20 cellular contexts compared by ENCODE assay signal in the genomic region with DNA sequence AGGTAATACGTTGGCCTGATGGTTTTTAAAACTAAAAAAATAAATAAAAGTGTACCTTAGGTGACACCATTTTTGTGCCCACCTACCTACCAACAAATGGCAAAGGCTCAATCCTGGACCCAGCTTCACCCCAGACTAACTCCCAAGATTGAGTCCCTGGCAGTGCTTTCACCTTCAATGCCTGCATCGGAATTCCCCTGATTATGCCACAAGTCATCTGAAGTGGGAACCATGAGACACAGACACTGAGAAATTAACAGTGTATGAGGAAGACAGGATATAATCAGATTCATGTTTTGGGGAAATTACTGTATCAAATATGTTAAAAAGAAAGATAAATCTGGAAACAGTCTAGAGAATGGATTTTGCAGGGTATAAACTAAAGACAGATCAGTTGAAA. TPM values are rescaled to one million over a fixed set of nuclear protein-coding genes. Genes with fewer than 3 reads are reported as not detected.
DNase-seq lines count a peak whose midpoint lies in the region; ATAC-seq, FAIRE-seq and TF ChIP-seq lines count a peak whose summit lies in the region.
"Had no signal": no experiment of that assay in that cellular context is flagged by ENCODE, and none has a peak within 500 bp of the region (broad histone marks: within the 10 kb centered on the region; RNA-seq: fewer than 3 reads in every experiment).

No MANE protein-coding gene starts in this region.

- no peaks in the 10 kb centered on the region for H3K9me3 Mint-ChIP-seq in GM23338

- no peak overlapping the region for H3K4me3 Mint-ChIP-seq in GM23338
- H3K4me3 Mint-ChIP-seq: CD4-positive, alpha-beta memory T cell had no signal

- H3K4me2 ChIP-seq in SK-N-SH, result peak overlapping the region; percentile 4; the same call in 1 of the 2 replicates
- H3K4me2 ChIP-seq in GM23338, result no peak overlapping the region
- no peak overlapping the region for H3K4me2 ChIP-seq in HepG2 (ENCODE audit: low read depth, low read length)

- H3K4me3 ChIP-seq in SK-N-SH (ENCODE audit: low read depth in 2 of 2, low read length in 1 of 2), result no peak overlapping the region; a peak in 1 of 4 replicates
- H3K4me3 ChIP-seq in choroid plexus epithelial cell (ENCODE audit: low read depth, low read length), result no peak overlapping the region
- no peak overlapping the region for H3K4me3 ChIP-seq in GM23338
- no peak overlapping the region for H3K4me3 ChIP-seq in HepG2 (replicated peaks in 1 of 3; ENCODE audit: insufficient read depth in 1 of 3, low read depth in 2 of 3, low read length in 3 of 3)
- H3K4me3 ChIP-seq: SJCRH30 had no signal

- no peak for DNase-seq in SK-N-SH
- DNase-seq in choroid plexus epithelial cell (ENCODE audit: low read depth), result peak; percentile 36
- no peak for DNase-seq in GM23338 (ENCODE audit: low spot score)
- no peak for DNase-seq in hypothalamus (lab: John Stamatoyannopoulos, UW)
- DNase-seq in amniotic stem cell (lab: John Stamatoyannopoulos, UW), result no peak
- DNase-seq in HepG2 (ENCODE audit: low spot score), result no peak
- DNase-seq: BE2C; CD4-positive, alpha-beta memory T cell; KG1; NCI-H1092 treated with DMSO at 0.1 percent for 48 hours; NCI-H2081 treated with DMSO at 0.1 percent for 48 hours; NCI-H510A; NCI-H774; PC-3; SJCRH30 had no signal

- TF ChIP-seq CTCF in SK-N-SH (IDR thresholded peaks at IDR 0.05) (no peak), choroid plexus epithelial cell (conservative IDR thresholded peaks at IDR 0.05; ENCODE audit: low read depth, low read length) (no peak), GM23338 (conservative IDR thresholded peaks at IDR 0.05; ENCODE audit: low read depth in 2 of 2) (no peak), HepG2 (CRISPR knock-in tag; IDR thresholded peaks at IDR 0.05) (no peak)

- no peaks in the 10 kb centered on the region for H4K20me1 ChIP-seq in SK-N-SH (ENCODE audit: insufficient read depth)
- H4K20me1 ChIP-seq in GM23338 (replicated peaks; ENCODE audit: insufficient read depth), result no peaks in the 10 kb centered on the region
- H4K20me1 ChIP-seq in HepG2 (ENCODE audit: insufficient read depth, low read length), result no peaks in the 10 kb centered on the region

- no peaks in the 10 kb centered on the region for H3K36me3 Mint-ChIP-seq in GM23338 (ENCODE audit: low read depth)
- H3K36me3 Mint-ChIP-seq: CD4-positive, alpha-beta memory T cell had no signal

- no peak for TF ChIP-seq POLR2A in HepG2 (IDR thresholded peaks at IDR 0.05; ENCODE audit: insufficient read depth in 1 of 2, low read depth in 2 of 2, low read length in 2 of 2)

- no peak for FAIRE-seq in HepG2 (lab: Jason Lieb, UNC)
- FAIRE-seq: H1 had no signal

- H3K4me1 ChIP-seq in SK-N-SH (ENCODE audit: control insufficient read depth in 1 of 2, insufficient read depth in 2 of 2, low read depth in 1 of 2, low read length in 1 of 2) (no peaks in the 10 kb centered on the region), GM23338 (ENCODE audit: insufficient read depth) (no peaks in the 10 kb centered on the region), HepG2 (ENCODE audit: insufficient read depth, low read length) (peaks cover 8% of the 10 kb centered on the region; the same call in 1 of the 2 replicates)
- H3K4me1 ChIP-seq: BE2C, SJCRH30 had no signal

- no peak overlapping the region for H2AFZ ChIP-seq in SK-N-SH (ENCODE audit: low read depth)
- H2AFZ ChIP-seq in GM23338, result no peak overlapping the region
- no peak overlapping the region for H2AFZ ChIP-seq in HepG2 (ENCODE audit: low read length)

- intact Hi-C loops in HepG2 (cut with micrococcal nuclease; ENCODE audit: unreplicated experiment), result no loop called here

- no peak overlapping the region for H3K27ac Mint-ChIP-seq in GM23338
- H3K27ac Mint-ChIP-seq: CD4-positive, alpha-beta memory T cell had no signal

- WGBS in SK-N-SH (ENCODE audit: low lambda C conversion rate), result 17% methylated on average over 2 of the region's 2 CpGs
- 20% methylated on average over 2 of the region's 2 CpGs for WGBS in HepG2 (ENCODE audit: low lambda C conversion rate)

- peaks cover 7% of the 10 kb centered on the region; the same call in 1 of the 2 replicates for H3K27me3 ChIP-seq in SK-N-SH (ENCODE audit: insufficient read depth)
- H3K27me3 ChIP-seq in GM23338 (ENCODE audit: insufficient read depth), result no peaks in the 10 kb centered on the region
- H3K27me3 ChIP-seq in HepG2 (ENCODE audit: control insufficient read depth in 1 of 2, insufficient read depth in 2 of 2, low read length in 2 of 2), result no peaks in the 10 kb centered on the region; a peak in 1 of 5 replicates
- H3K27me3 ChIP-seq: BE2C, SJCRH30 had no signal

- CTCF ChIA-PET in SK-N-SH (lab: Yijun Ruan, JAX) (no interaction called here), HepG2 (lab: Yijun Ruan, JAX; ENCODE audit: low intra/inter-chr PET ratio, low total read pairs) (no interaction called here)

- H3K27me3 Mint-ChIP-seq in GM23338 (ENCODE audit: insufficient read depth, low read depth, poor library complexity), result peaks cover 2% of the 10 kb centered on the region

- H3K9ac ChIP-seq in SK-N-SH, result no peak overlapping the region
- no peak overlapping the region for H3K9ac ChIP-seq in HepG2 (ENCODE audit: insufficient read depth, low read depth, low read length)

- no peaks in the 10 kb centered on the region for H3F3A ChIP-seq in SK-N-SH (replicated peaks; ENCODE audit: insufficient read depth)
- H3F3A ChIP-seq in GM23338 (replicated peaks; ENCODE audit: low read depth), result no peaks in the 10 kb centered on the region

- H3K4me1 Mint-ChIP-seq in GM23338, result 0 out of 3 replicates have a peak, but pooled peaks cover 2% of the 10 kb centered on the region
- H3K4me1 Mint-ChIP-seq: CD4-positive, alpha-beta memory T cell had no signal

- no peak overlapping the region for H3K27ac ChIP-seq in SK-N-SH (ENCODE audit: low read depth in 2 of 2, low read length in 1 of 2)
- no peak overlapping the region for H3K27ac ChIP-seq in GM23338 (ENCODE audit: low read depth)
- no peak overlapping the region for H3K27ac ChIP-seq in HepG2 (ENCODE audit: extremely low read length, insufficient read depth, low read length)
- H3K27ac ChIP-seq: 22Rv1, SJCRH30 had no signal

- no peaks in the 10 kb centered on the region for H3K9me2 ChIP-seq in SK-N-SH
- no peaks in the 10 kb centered on the region for H3K9me2 ChIP-seq in GM23338 (ENCODE audit: insufficient read depth)

- POLR2A ChIA-PET in SK-N-SH (lab: Yijun Ruan, JAX) (no interaction called here), HepG2 (lab: Yijun Ruan, JAX) (no interaction called here)

- TF ChIP-seq RAD21 in SK-N-SH (IDR thresholded peaks at IDR 0.05; ENCODE audit: low read length) (no peak), HepG2 (CRISPR knock-in tag; IDR thresholded peaks at IDR 0.05) (no peak)

- in situ Hi-C loops in HepG2 (cut with HindIII; ENCODE audit: extremely low pct_ligation_motif_present, low pct_unique_long_range_greater_than_20kb), result no loop called here

- H3K9me3 ChIP-seq in SK-N-SH, result no peaks in the 10 kb centered on the region
- no peaks in the 10 kb centered on the region for H3K9me3 ChIP-seq in HepG2 (ENCODE audit: low read length)
- H3K9me3 ChIP-seq: BE2C, SJCRH30 had no signal

- no peaks in the 10 kb centered on the region for H3K36me3 ChIP-seq in SK-N-SH (replicated peaks in 1 of 2; ENCODE audit: control insufficient read depth in 1 of 2, insufficient read depth in 2 of 2, low read length in 1 of 2)
- H3K36me3 ChIP-seq in GM23338 (ENCODE audit: insufficient read depth), result no peaks in the 10 kb centered on the region
- no peaks in the 10 kb centered on the region for H3K36me3 ChIP-seq in HepG2 (replicated peaks in 1 of 2; ENCODE audit: control insufficient read depth in 1 of 2, insufficient read depth in 2 of 2, low read length in 2 of 2)
- H3K36me3 ChIP-seq: BE2C, SJCRH30 had no signal

- ATAC-seq in SK-N-SH treated with all-trans-retinoic acid at 6 μM for 48 hours, result no peak
- ATAC-seq in HG03442 (IDR thresholded peaks at IDR 0.05; ENCODE audit: unreplicated experiment), result peak; percentile 72
- no peak for ATAC-seq in GM23338
- ATAC-seq in HepG2, result no peak
- ATAC-seq: PC-3 had no signal

- H3K79me2 ChIP-seq in SK-N-SH (ENCODE audit: insufficient read depth) (no peaks in the 10 kb centered on the region), GM23338 (replicated peaks; ENCODE audit: insufficient read depth) (no peaks in the 10 kb centered on the region), HepG2 (ENCODE audit: insufficient read depth, low read length) (no peaks in the 10 kb centered on the region)

- TF ChIP-seq EP300 in SK-N-SH (IDR thresholded peaks at IDR 0.05; ENCODE audit: borderline replicate concordance in 1 of 2, low read depth in 1 of 2, low read length in 1 of 2), result no peak
- no peak for TF ChIP-seq EP300 in HepG2 (IDR thresholded peaks at IDR 0.05; ENCODE audit: low read depth in 2 of 2, low read length in 2 of 2)
- TF ChIP-seq EP300 in HepG2 (CRISPR knock-in tag; IDR thresholded peaks at IDR 0.05; ENCODE audit: borderline replicate concordance), result no peak

- no TSS peak for BruUV-seq in HepG2 (replicated peaks; lab: Mats Ljungman, UMichigan)

RNA-seq across cellular contexts. Expression of a gene that starts 41.6 kb away (rescaled TPM):
- polyA plus RNA-seq in SK-N-SH (2012; rRNA removed), result 4.6 and 6.8 TPM in 2 replicates
- 6.2 and 6.5 TPM in 2 replicates for polyA plus RNA-seq in SK-N-SH (2012; cell fraction: cytosol; rRNA removed)
- 8.4 and 12.5 TPM in 2 replicates for polyA plus RNA-seq in SK-N-SH (2012; cell fraction: nucleus; rRNA removed)
- 14.0 and 16.8 TPM in 2 replicates for total RNA-seq in GM23338 (2014; rRNA removed; shearing (Covaris generic))
- polyA plus RNA-seq in GM23338 (2016; fragmentation: Nextera tagmentation; extraction: Ambion mirVana), result 5.2 and 6.0 TPM in 2 replicates
- 14.4 and 15.9 TPM in 2 replicates for total RNA-seq in HepG2 (2016; rRNA removed; fragmentation: Illumina TruSeq; extraction: Trizol)
- total RNA-seq in HepG2 (2016; cell fraction: cytosol; rRNA removed; fragmentation: Illumina TruSeq; extraction: Trizol; ENCODE audit: low read depth), result 2.7 and 3.1 TPM in 2 replicates
- total RNA-seq in HepG2 (2016; cell fraction: insoluble cytoplasmic fraction; rRNA removed; fragmentation: Illumina TruSeq; extraction: Trizol), result 14.2 and 15.0 TPM in 2 replicates
- 10.5 and 11.1 TPM in 2 replicates for total RNA-seq in HepG2 (2016; cell fraction: membrane; rRNA removed; fragmentation: Illumina TruSeq; extraction: Trizol)
- 15.9 and 16.7 TPM in 2 replicates for total RNA-seq in HepG2 (2016; cell fraction: nucleus; rRNA removed; fragmentation: Illumina TruSeq; extraction: Trizol)
- polyA plus RNA-seq in HepG2 (2011; rRNA removed), result 5.5 and 8.0 TPM in 2 replicates
- 3.3 and 5.2 TPM in 2 replicates for polyA plus RNA-seq in HepG2 (2011; cell fraction: cytosol; rRNA removed)
- polyA plus RNA-seq in HepG2 (2011; cell fraction: nucleus; rRNA removed), result 5.2 and 7.5 TPM in 2 replicates
- polyA plus RNA-seq in HepG2 (2012), result 5.4 and 9.0 TPM in 2 replicates
- polyA plus RNA-seq in HepG2 (2016; cell fraction: cytosol; fragmentation: Illumina TruSeq; extraction: Trizol; ENCODE audit: low read depth), result 1.7 and 2.0 TPM in 2 replicates
- 13.8 and 14.0 TPM in 2 replicates for polyA plus RNA-seq in HepG2 (2016; cell fraction: insoluble cytoplasmic fraction; fragmentation: Illumina TruSeq; extraction: Trizol; ENCODE audit: low read depth)
- polyA plus RNA-seq in HepG2 (2016; cell fraction: membrane; fragmentation: Illumina TruSeq; extraction: Trizol; ENCODE audit: low read depth), result 4.6 and 6.3 TPM in 2 replicates
- polyA plus RNA-seq in HepG2 (2016; cell fraction: nucleus; fragmentation: Illumina TruSeq; extraction: Trizol; ENCODE audit: insufficient read depth, low read depth), result 16.1 and 16.5 TPM in 2 replicates
- 9.7 and 13.9 TPM in 2 replicates for polyA minus RNA-seq in HepG2 (2011; rRNA and poly(A)+ RNA removed; ENCODE audit: low replicate concordance)
- polyA minus RNA-seq in HepG2 (2011; cell fraction: cytosol; rRNA and poly(A)+ RNA removed), result 5.6 and 6.5 TPM in 2 replicates
- 21.5 and 26.5 TPM in 2 replicates for polyA minus RNA-seq in HepG2 (2011; cell fraction: nucleus; rRNA and poly(A)+ RNA removed)

RNA-seq across cellular contexts. Expression of a gene that starts 56.9 kb away (rescaled TPM):
- polyA plus RNA-seq in SK-N-SH (2012; rRNA removed) (not detected in 2 replicates), GM23338 (2016; fragmentation: Nextera tagmentation; extraction: Ambion mirVana) (not detected in 2 replicates), HepG2 (2011; rRNA removed) (not detected in 2 replicates)
- polyA plus RNA-seq in SK-N-SH (2012; cell fraction: cytosol; rRNA removed), result not detected in 2 replicates
- not detected in 2 replicates for polyA plus RNA-seq in SK-N-SH (2012; cell fraction: nucleus; rRNA removed)
- not detected in 2 replicates for total RNA-seq in GM23338 (2014; rRNA removed; shearing (Covaris generic))
- total RNA-seq in HepG2 (2016; rRNA removed; fragmentation: Illumina TruSeq; extraction: Trizol), result not detected in 2 replicates
- total RNA-seq in HepG2 (2016; cell fraction: cytosol; rRNA removed; fragmentation: Illumina TruSeq; extraction: Trizol; ENCODE audit: low read depth), result 1.1 TPM in 1 of 2 replicates, not detected in the other
- not detected in 2 replicates for total RNA-seq in HepG2 (2016; cell fraction: insoluble cytoplasmic fraction; rRNA removed; fragmentation: Illumina TruSeq; extraction: Trizol)
- total RNA-seq in HepG2 (2016; cell fraction: membrane; rRNA removed; fragmentation: Illumina TruSeq; extraction: Trizol), result 0.43 and 1.2 TPM in 2 replicates
- not detected in 2 replicates for total RNA-seq in HepG2 (2016; cell fraction: nucleus; rRNA removed; fragmentation: Illumina TruSeq; extraction: Trizol)
- polyA plus RNA-seq in HepG2 (2011; cell fraction: cytosol; rRNA removed), result not detected in 2 replicates
- polyA plus RNA-seq in HepG2 (2011; cell fraction: nucleus; rRNA removed), result not detected in 2 replicates
- 0.36 TPM in 1 of 2 replicates, not detected in the other for polyA plus RNA-seq in HepG2 (2012)
- polyA plus RNA-seq in HepG2 (2016; cell fraction: cytosol; fragmentation: Illumina TruSeq; extraction: Trizol; ENCODE audit: low read depth), result 0.24 and 0.52 TPM in 2 replicates
- not detected in 2 replicates for polyA plus RNA-seq in HepG2 (2016; cell fraction: insoluble cytoplasmic fraction; fragmentation: Illumina TruSeq; extraction: Trizol; ENCODE audit: low read depth)
- 0.79 and 1.2 TPM in 2 replicates for polyA plus RNA-seq in HepG2 (2016; cell fraction: membrane; fragmentation: Illumina TruSeq; extraction: Trizol; ENCODE audit: low read depth)
- polyA plus RNA-seq in HepG2 (2016; cell fraction: nucleus; fragmentation: Illumina TruSeq; extraction: Trizol; ENCODE audit: insufficient read depth, low read depth), result not detected in 2 replicates
- not detected in 2 replicates for polyA minus RNA-seq in HepG2 (2011; rRNA and poly(A)+ RNA removed; ENCODE audit: low replicate concordance)
- not detected in 2 replicates for polyA minus RNA-seq in HepG2 (2011; cell fraction: cytosol; rRNA and poly(A)+ RNA removed)
- polyA minus RNA-seq in HepG2 (2011; cell fraction: nucleus; rRNA and poly(A)+ RNA removed), result not detected in 2 replicates
- total RNA-seq: CD4-positive, alpha-beta memory T cell; H1; M059J; PC-3; SJCRH30 had no signal
- polyA plus RNA-seq: CD4-positive, alpha-beta memory T cell; H1 had no signal
